1 cellular context compared by ENCODE assay signal in the genomic region with DNA sequence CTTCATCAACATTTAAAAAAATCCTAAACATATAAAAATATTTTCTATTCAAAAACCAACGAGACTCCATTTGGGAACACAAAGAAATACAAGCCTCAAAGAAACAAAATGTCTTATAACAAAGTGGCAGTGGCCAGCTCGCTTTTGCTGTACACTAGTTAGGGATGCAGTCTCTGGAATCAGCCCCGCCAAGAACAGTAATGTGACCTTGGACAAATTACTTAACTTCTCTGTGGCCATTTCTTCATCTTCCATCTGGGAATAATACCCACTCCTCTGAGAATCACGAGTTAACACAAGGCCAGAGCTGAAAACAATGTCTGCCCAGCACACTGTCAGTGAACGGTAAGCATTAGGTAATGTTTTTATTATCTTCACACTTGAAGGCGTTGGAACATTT.
TF ChIP-seq lines count a peak whose summit lies in the region.

No MANE protein-coding gene starts in this region.

TF ChIP-seq in HepG2, 621 proteins besides CTCF, POLR2A, EP300 and RAD21:
- TF ChIP-seq, protein P1, sequence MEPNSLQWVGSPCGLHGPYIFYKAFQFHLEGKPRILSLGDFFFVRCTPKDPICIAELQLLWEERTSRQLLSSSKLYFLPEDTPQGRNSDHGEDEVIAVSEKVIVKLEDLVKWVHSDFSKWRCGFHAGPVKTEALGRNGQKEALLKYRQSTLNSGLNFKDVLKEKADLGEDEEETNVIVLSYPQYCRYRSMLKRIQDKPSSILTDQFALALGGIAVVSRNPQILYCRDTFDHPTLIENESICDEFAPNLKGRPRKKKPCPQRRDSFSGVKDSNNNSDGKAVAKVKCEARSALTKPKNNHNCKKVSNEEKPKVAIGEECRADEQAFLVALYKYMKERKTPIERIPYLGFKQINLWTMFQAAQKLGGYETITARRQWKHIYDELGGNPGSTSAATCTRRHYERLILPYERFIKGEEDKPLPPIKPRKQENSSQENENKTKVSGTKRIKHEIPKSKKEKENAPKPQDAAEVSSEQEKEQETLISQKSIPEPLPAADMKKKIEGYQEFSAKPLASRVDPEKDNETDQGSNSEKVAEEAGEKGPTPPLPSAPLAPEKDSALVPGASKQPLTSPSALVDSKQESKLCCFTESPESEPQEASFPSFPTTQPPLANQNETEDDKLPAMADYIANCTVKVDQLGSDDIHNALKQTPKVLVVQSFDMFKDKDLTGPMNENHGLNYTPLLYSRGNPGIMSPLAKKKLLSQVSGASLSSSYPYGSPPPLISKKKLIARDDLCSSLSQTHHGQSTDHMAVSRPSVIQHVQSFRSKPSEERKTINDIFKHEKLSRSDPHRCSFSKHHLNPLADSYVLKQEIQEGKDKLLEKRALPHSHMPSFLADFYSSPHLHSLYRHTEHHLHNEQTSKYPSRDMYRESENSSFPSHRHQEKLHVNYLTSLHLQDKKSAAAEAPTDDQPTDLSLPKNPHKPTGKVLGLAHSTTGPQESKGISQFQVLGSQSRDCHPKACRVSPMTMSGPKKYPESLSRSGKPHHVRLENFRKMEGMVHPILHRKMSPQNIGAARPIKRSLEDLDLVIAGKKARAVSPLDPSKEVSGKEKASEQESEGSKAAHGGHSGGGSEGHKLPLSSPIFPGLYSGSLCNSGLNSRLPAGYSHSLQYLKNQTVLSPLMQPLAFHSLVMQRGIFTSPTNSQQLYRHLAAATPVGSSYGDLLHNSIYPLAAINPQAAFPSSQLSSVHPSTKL (CRISPR knock-in tag; IDR thresholded peaks at IDR 0.05), result no peak
- TF ChIP-seq, protein P2, sequence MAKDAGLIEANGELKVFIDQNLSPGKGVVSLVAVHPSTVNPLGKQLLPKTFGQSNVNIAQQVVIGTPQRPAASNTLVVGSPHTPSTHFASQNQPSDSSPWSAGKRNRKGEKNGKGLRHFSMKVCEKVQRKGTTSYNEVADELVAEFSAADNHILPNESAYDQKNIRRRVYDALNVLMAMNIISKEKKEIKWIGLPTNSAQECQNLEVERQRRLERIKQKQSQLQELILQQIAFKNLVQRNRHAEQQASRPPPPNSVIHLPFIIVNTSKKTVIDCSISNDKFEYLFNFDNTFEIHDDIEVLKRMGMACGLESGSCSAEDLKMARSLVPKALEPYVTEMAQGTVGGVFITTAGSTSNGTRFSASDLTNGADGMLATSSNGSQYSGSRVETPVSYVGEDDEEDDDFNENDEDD (CRISPR knock-in tag; IDR thresholded peaks at IDR 0.05; ENCODE audit: borderline replicate concordance), result no peak
- TF ChIP-seq ZFP41 (CRISPR knock-in tag; IDR thresholded peaks at IDR 0.05; ENCODE audit: borderline replicate concordance), result no peak
- no peak for TF ChIP-seq HNF4G (IDR thresholded peaks at IDR 0.05; ENCODE audit: borderline replicate concordance, low read depth, low read length)
- TF ChIP-seq HNF4G (CRISPR knock-in tag; IDR thresholded peaks at IDR 0.05; ENCODE audit: borderline replicate concordance, low read depth), result no peak
- no peak for TF ChIP-seq GATAD2A (CRISPR knock-in tag; IDR thresholded peaks at IDR 0.05)
- TF ChIP-seq, protein P3, sequence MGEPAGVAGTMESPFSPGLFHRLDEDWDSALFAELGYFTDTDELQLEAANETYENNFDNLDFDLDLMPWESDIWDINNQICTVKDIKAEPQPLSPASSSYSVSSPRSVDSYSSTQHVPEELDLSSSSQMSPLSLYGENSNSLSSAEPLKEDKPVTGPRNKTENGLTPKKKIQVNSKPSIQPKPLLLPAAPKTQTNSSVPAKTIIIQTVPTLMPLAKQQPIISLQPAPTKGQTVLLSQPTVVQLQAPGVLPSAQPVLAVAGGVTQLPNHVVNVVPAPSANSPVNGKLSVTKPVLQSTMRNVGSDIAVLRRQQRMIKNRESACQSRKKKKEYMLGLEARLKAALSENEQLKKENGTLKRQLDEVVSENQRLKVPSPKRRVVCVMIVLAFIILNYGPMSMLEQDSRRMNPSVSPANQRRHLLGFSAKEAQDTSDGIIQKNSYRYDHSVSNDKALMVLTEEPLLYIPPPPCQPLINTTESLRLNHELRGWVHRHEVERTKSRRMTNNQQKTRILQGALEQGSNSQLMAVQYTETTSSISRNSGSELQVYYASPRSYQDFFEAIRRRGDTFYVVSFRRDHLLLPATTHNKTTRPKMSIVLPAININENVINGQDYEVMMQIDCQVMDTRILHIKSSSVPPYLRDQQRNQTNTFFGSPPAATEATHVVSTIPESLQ (CRISPR knock-in tag; conservative IDR thresholded peaks at IDR 0.05), result no peak
- TF ChIP-seq, protein P4, sequence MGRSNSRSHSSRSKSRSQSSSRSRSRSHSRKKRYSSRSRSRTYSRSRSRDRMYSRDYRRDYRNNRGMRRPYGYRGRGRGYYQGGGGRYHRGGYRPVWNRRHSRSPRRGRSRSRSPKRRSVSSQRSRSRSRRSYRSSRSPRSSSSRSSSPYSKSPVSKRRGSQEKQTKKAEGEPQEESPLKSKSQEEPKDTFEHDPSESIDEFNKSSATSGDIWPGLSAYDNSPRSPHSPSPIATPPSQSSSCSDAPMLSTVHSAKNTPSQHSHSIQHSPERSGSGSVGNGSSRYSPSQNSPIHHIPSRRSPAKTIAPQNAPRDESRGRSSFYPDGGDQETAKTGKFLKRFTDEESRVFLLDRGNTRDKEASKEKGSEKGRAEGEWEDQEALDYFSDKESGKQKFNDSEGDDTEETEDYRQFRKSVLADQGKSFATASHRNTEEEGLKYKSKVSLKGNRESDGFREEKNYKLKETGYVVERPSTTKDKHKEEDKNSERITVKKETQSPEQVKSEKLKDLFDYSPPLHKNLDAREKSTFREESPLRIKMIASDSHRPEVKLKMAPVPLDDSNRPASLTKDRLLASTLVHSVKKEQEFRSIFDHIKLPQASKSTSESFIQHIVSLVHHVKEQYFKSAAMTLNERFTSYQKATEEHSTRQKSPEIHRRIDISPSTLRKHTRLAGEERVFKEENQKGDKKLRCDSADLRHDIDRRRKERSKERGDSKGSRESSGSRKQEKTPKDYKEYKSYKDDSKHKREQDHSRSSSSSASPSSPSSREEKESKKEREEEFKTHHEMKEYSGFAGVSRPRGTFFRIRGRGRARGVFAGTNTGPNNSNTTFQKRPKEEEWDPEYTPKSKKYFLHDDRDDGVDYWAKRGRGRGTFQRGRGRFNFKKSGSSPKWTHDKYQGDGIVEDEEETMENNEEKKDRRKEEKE (IDR thresholded peaks at IDR 0.05), result no peak
- no peak for TF ChIP-seq BRCA1 (CRISPR knock-in tag; IDR thresholded peaks at IDR 0.05)
- TF ChIP-seq ZNF569 (CRISPR knock-in tag; IDR thresholded peaks at IDR 0.05; ENCODE audit: borderline replicate concordance), result no peak
- TF ChIP-seq, protein P5, sequence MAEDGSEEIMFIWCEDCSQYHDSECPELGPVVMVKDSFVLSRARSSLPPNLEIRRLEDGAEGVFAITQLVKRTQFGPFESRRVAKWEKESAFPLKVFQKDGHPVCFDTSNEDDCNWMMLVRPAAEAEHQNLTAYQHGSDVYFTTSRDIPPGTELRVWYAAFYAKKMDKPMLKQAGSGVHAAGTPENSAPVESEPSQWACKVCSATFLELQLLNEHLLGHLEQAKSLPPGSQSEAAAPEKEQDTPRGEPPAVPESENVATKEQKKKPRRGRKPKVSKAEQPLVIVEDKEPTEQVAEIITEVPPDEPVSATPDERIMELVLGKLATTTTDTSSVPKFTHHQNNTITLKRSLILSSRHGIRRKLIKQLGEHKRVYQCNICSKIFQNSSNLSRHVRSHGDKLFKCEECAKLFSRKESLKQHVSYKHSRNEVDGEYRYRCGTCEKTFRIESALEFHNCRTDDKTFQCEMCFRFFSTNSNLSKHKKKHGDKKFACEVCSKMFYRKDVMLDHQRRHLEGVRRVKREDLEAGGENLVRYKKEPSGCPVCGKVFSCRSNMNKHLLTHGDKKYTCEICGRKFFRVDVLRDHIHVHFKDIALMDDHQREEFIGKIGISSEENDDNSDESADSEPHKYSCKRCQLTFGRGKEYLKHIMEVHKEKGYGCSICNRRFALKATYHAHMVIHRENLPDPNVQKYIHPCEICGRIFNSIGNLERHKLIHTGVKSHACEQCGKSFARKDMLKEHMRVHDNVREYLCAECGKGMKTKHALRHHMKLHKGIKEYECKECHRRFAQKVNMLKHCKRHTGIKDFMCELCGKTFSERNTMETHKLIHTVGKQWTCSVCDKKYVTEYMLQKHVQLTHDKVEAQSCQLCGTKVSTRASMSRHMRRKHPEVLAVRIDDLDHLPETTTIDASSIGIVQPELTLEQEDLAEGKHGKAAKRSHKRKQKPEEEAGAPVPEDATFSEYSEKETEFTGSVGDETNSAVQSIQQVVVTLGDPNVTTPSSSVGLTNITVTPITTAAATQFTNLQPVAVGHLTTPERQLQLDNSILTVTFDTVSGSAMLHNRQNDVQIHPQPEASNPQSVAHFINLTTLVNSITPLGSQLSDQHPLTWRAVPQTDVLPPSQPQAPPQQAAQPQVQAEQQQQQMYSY (CRISPR knock-in tag; IDR thresholded peaks at IDR 0.05), result no peak
- TF ChIP-seq, protein P6, sequence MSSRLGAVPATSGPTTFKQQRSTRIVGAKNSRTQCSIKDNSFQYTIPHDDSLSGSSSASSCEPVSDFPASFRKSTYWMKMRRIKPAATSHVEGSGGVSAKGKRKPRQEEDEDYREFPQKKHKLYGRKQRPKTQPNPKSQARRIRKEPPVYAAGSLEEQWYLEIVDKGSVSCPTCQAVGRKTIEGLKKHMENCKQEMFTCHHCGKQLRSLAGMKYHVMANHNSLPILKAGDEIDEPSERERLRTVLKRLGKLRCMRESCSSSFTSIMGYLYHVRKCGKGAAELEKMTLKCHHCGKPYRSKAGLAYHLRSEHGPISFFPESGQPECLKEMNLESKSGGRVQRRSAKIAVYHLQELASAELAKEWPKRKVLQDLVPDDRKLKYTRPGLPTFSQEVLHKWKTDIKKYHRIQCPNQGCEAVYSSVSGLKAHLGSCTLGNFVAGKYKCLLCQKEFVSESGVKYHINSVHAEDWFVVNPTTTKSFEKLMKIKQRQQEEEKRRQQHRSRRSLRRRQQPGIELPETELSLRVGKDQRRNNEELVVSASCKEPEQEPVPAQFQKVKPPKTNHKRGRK (CRISPR knock-in tag; IDR thresholded peaks at IDR 0.05), result no peak
- TF ChIP-seq ZNF605 (CRISPR knock-in tag; IDR thresholded peaks at IDR 0.05), result no peak
- no peak for TF ChIP-seq ZNF775 (CRISPR knock-in tag; IDR thresholded peaks at IDR 0.05; ENCODE audit: borderline replicate concordance)
- no peak for TF ChIP-seq ZEB1 (IDR thresholded peaks at IDR 0.05; ENCODE audit: insufficient replicate concordance, low read depth)
- no peak for TF ChIP-seq ZNF10 (CRISPR knock-in tag; IDR thresholded peaks at IDR 0.05; ENCODE audit: borderline replicate concordance, low read depth)
